ENCODE assay signal across 1 cellular context in genomic region chr1:243246916-243247315, GRCh38.
TF ChIP-seq lines count a peak whose summit lies in the region.

No MANE protein-coding gene starts in this region.

TF ChIP-seq in endothelial cell of umbilical vein, 7 proteins besides CTCF, POLR2A, EP300 and RAD21:
- TF ChIP-seq POLR2AphosphoS5 (IDR thresholded peaks at IDR 0.05; ENCODE audit: insufficient read depth, low read depth, low read length) (no peak), EZH2 (IDR thresholded peaks at IDR 0.05; ENCODE audit: borderline replicate concordance, low read depth, low read length, severe bottlenecking) (no peak), GATA2 (IDR thresholded peaks at IDR 0.05; ENCODE audit: insufficient read depth, insufficient read length, low read depth, low read length) (no peak), MYC (IDR thresholded peaks at IDR 0.05; ENCODE audit: low read depth, low read length) (no peak), MAX (IDR thresholded peaks at IDR 0.05; ENCODE audit: insufficient read depth, insufficient read length) (no peak), FOS (IDR thresholded peaks at IDR 0.05; ENCODE audit: borderline replicate concordance, insufficient read depth, low read length) (no peak), JUN (IDR thresholded peaks at IDR 0.05; ENCODE audit: borderline replicate concordance, insufficient read depth, insufficient read length, low read depth) (no peak)
